9 cellular contexts compared by ENCODE assay signal in the genomic region with DNA sequence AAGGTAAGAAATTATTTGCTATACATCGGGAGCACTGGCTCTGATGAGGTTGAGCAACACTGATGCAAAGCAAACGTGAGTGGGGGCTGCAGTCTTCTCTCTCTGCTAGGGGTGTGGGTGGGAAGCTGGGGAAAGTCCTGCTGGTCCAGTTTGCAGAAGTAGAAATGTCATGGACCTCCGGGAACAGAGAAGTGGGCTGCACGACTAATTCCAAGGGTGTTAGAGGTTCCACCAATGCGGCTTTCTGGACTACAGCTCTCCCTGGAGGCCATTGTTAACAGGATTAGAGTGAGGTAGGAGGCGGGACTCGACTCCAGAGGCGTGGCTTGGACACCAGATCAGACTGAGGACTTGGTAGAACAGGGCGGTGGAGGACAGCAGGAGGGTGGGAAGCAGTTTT. TPM values are rescaled to one million over a fixed set of nuclear protein-coding genes. Genes with fewer than 3 reads are reported as not detected.
DNase-seq lines count a peak whose midpoint lies in the region; ATAC-seq and TF ChIP-seq lines count a peak whose summit lies in the region.
"Had no signal": no experiment of that assay in that cellular context is flagged by ENCODE, and none has a peak within 500 bp of the region (broad histone marks: within the 10 kb centered on the region; RNA-seq: fewer than 3 reads in every experiment).

No MANE protein-coding gene starts in this region.

- intact Hi-C loops in sigmoid colon (cut with DNase I), result no loop called here
- intact Hi-C loops in CD14-positive monocyte (cut with micrococcal nuclease), result no loop called here

- no peaks in the 10 kb centered on the region for H3K36me3 Mint-ChIP-seq in nephron progenitor cell (ENCODE audit: low read depth)
- no peaks in the 10 kb centered on the region for H3K36me3 Mint-ChIP-seq in CD14-positive monocyte

- WGBS in sigmoid colon, 2 donors, result 10 to 17% methylated on average over 9 of the region's 9 CpGs

- H3K9me3 ChIP-seq in sigmoid colon, result no peaks in the 10 kb centered on the region

- DNase-seq in ELR (ENCODE audit: low read depth) (peak; percentile 63), NB4 (ENCODE audit: low read depth) (peak; percentile 39), cerebellum (ENCODE audit: low spot score) (peak; percentile 70), nephron progenitor cell (peak; percentile 47), sigmoid colon (no peak), CD14-positive monocyte (ENCODE audit: low spot score) (no peak)
- DNase-seq in central memory CD4-positive, alpha-beta T cell, result no peak

- H3K4me3 ChIP-seq in NB4 (ENCODE audit: low read depth, low read length), result no peak overlapping the region
- H3K4me3 ChIP-seq in sigmoid colon, result no peak overlapping the region

- no peak overlapping the region for H3K27ac ChIP-seq in sigmoid colon
- H3K27ac ChIP-seq: KMS-11 had no signal

- no peaks in the 10 kb centered on the region for H3K36me3 ChIP-seq in sigmoid colon

- H3K9me3 Mint-ChIP-seq in nephron progenitor cell (peaks cover 14% of the 10 kb centered on the region), CD14-positive monocyte (peaks cover 2 to 10% (median 4%) of the 10 kb centered on the region in 7 donors)

- peaks cover 0 to 16% (median 6%) of the 10 kb centered on the region in 3 donors for H3K27me3 ChIP-seq in sigmoid colon

- TF ChIP-seq POLR2A in NB4 (IDR thresholded peaks at IDR 0.05; ENCODE audit: extremely low read depth, insufficient read length) (no peak), sigmoid colon (IDR thresholded peaks at IDR 0.05) (no peak)

- no peak for TF ChIP-seq CTCF in NB4 (IDR thresholded peaks at IDR 0.05; ENCODE audit: low read depth, low read length)
- no peak for TF ChIP-seq CTCF in nephron progenitor cell (IDR thresholded peaks at IDR 0.05)
- TF ChIP-seq CTCF in sigmoid colon (IDR thresholded peaks at IDR 0.05), result no peak
- TF ChIP-seq CTCF in CD14-positive monocyte (IDR thresholded peaks at IDR 0.05), result no peak

- no peaks in the 10 kb centered on the region for H3K4me1 ChIP-seq in sigmoid colon

- H3K4me1 Mint-ChIP-seq in nephron progenitor cell (peaks cover 7% of the 10 kb centered on the region), CD14-positive monocyte (no peaks in the 10 kb centered on the region)

- ATAC-seq in GM21360 (IDR thresholded peaks at IDR 0.05; ENCODE audit: unreplicated experiment), result no peak

- H3K27me3 Mint-ChIP-seq in nephron progenitor cell (ENCODE audit: low read depth, poor library complexity) (peaks cover 56% of the 10 kb centered on the region), CD14-positive monocyte (ENCODE audit: low read depth in 3 of 3) (peaks cover 19 to 42% (median 27%) of the 10 kb centered on the region in 3 donors)

- no peak for TF ChIP-seq EP300 in sigmoid colon (IDR thresholded peaks at IDR 0.05)

- H3K4me3 Mint-ChIP-seq in nephron progenitor cell (no peak overlapping the region), CD14-positive monocyte (no peak overlapping the region)

- H3K27ac Mint-ChIP-seq in nephron progenitor cell (no peak overlapping the region), CD14-positive monocyte (no peak overlapping the region)

RNA-seq across cellular contexts. Expression of gene FBXO27, which starts 5.7 kb away (rescaled TPM):
- total RNA-seq in cerebellum, result 6.4 TPM
- total RNA-seq in sigmoid colon, result 10 to 100 TPM in 1 of 4 donors, 1 to 10 TPM in 3; 3.0 to 17.7 (median 3.7) TPM
- 1 to 10 TPM in 2 of 3 donors, under 1 TPM in 1; 0.23 to 1.3 (median 1.2) TPM for polyA plus RNA-seq in sigmoid colon
- polyA plus RNA-seq in CD14-positive monocyte, result not detected

RNA-seq across cellular contexts. Expression of gene ACP7, which starts 46.1 kb away (rescaled TPM):
- total RNA-seq in cerebellum, result not detected
- not detected for total RNA-seq in sigmoid colon
- polyA plus RNA-seq in sigmoid colon, result not detected
- not detected for polyA plus RNA-seq in CD14-positive monocyte

Comparison
In these comparisons a context has a peak if more than half of its experiments do, and no peak if none do; other contexts are left out.
1. DNase-seq: peak in ELR (single experiment), NB4 (single experiment), cerebellum (single experiment) and nephron progenitor cell (single experiment); none in sigmoid colon (single experiment), central memory CD4-positive, alpha-beta T cell (single experiment) and CD14-positive monocyte (single experiment).